20 cellular contexts compared by ENCODE assay signal in genomic region chr5:112226215-112226614, GRCh38.
"Had no signal": no experiment of that assay in that cellular context is flagged by ENCODE, and none has a peak within 500 bp of the region (broad histone marks: within the 10 kb centered on the region; RNA-seq: fewer than 3 reads in every experiment).

No MANE protein-coding gene starts in this region.

- H3K27ac Mint-ChIP-seq: effector memory CD8-positive, alpha-beta T cell; memory B cell; natural killer cell treated with Interleukin-12 subunit alpha and Interleukin-12 subunit beta and Interleukin-15 and Interleukin-18, amount 100 ng/mL, for 72 hours; stimulated activated memory B cell treated with anti-CD40 and anti-IgM and Interleukin-4, amounts not matched to agents 10 μg/mL and 1 μg/mL and 100 μg/mL, for 72 hours; stimulated activated naive CD8-positive, alpha-beta T cell treated with anti-CD3 and anti-CD28 coated beads, Interleukin-15, Interleukin-2, amounts not matched to agents 100 ng/mL and 50 ng/mL, for 24 hours had no signal

- H3K4me1 Mint-ChIP-seq: memory B cell; neural crest cell; stimulated activated memory B cell treated with anti-CD40 and anti-IgM and Interleukin-4, amounts not matched to agents 10 μg/mL and 1 μg/mL and 100 μg/mL, for 72 hours had no signal

- H3K27me3 ChIP-seq: spleen, tibial nerve, upper lobe of left lung had no signal

- H3K9me3 ChIP-seq: prostate gland, spleen, thoracic aorta, tibial nerve, upper lobe of left lung had no signal

- H3K27me3 Mint-ChIP-seq: natural killer cell treated with Interleukin-12 subunit alpha and Interleukin-12 subunit beta and Interleukin-15 and Interleukin-18, amount 100 ng/mL, for 72 hours; stimulated activated memory B cell treated with anti-CD40 and anti-IgM and Interleukin-4, amounts not matched to agents 10 μg/mL and 1 μg/mL and 100 μg/mL, for 72 hours had no signal

- ATAC-seq: effector memory CD8-positive, alpha-beta T cell; left lobe of liver; right cardiac atrium; stimulated activated memory B cell treated with anti-CD40 and anti-IgM and Interleukin-4, amounts not matched to agents 10 μg/mL and 1 μg/mL and 100 μg/mL, for 72 hours had no signal

- H3K4me3 Mint-ChIP-seq: effector memory CD8-positive, alpha-beta T cell; memory B cell; natural killer cell treated with Interleukin-12 subunit alpha and Interleukin-12 subunit beta and Interleukin-15 and Interleukin-18, amount 100 ng/mL, for 72 hours; neural crest cell; stimulated activated memory B cell treated with anti-CD40 and anti-IgM and Interleukin-4, amounts not matched to agents 10 μg/mL and 1 μg/mL and 100 μg/mL, for 72 hours; stimulated activated naive CD8-positive, alpha-beta T cell treated with anti-CD3 and anti-CD28 coated beads, Interleukin-15, Interleukin-2, amounts not matched to agents 100 ng/mL and 50 ng/mL, for 24 hours had no signal

- H3K4me1 ChIP-seq: prostate gland had no signal

- H3K36me3 ChIP-seq: prostate gland, spleen, thoracic aorta, tibial nerve had no signal

- H3K27ac ChIP-seq: prostate gland, skin epidermis, spleen, thoracic aorta, tibial nerve, upper lobe of left lung had no signal

- H3K36me3 Mint-ChIP-seq: memory B cell; natural killer cell treated with Interleukin-12 subunit alpha and Interleukin-12 subunit beta and Interleukin-15 and Interleukin-18, amount 100 ng/mL, for 72 hours; stimulated activated memory B cell treated with anti-CD40 and anti-IgM and Interleukin-4, amounts not matched to agents 10 μg/mL and 1 μg/mL and 100 μg/mL, for 72 hours had no signal

- H3K4me3 ChIP-seq: lung, prostate gland, skin epidermis, spleen, thoracic aorta, tibial nerve, upper lobe of left lung had no signal

- DNase-seq: cortex of kidney; effector memory CD8-positive, alpha-beta T cell; hypothalamus; kidney; nucleus accumbens; right cardiac atrium; spleen; stimulated activated CD4-positive, alpha-beta T cell treated with anti-CD3 and anti-CD28 coated beads, Interleukin-4, amount 100 ng/mL, for 4 hours; upper lobe of left lung had no signal

- H3K9me3 Mint-ChIP-seq: effector memory CD8-positive, alpha-beta T cell; memory B cell; natural killer cell treated with Interleukin-12 subunit alpha and Interleukin-12 subunit beta and Interleukin-15 and Interleukin-18, amount 100 ng/mL, for 72 hours; neural crest cell; stimulated activated memory B cell treated with anti-CD40 and anti-IgM and Interleukin-4, amounts not matched to agents 10 μg/mL and 1 μg/mL and 100 μg/mL, for 72 hours; stimulated activated naive CD8-positive, alpha-beta T cell treated with anti-CD3 and anti-CD28 coated beads, Interleukin-15, Interleukin-2, amounts not matched to agents 100 ng/mL and 50 ng/mL, for 24 hours had no signal
